Comparison of ENCODE assay signal across 8 cellular contexts in genomic region chr10:112184052-112184371, GRCh38. TPM values are rescaled to one million over a fixed set of nuclear protein-coding genes. Genes with fewer than 3 reads are reported as not detected.
DNase-seq lines count a peak whose midpoint lies in the region; ATAC-seq, FAIRE-seq and TF ChIP-seq lines count a peak whose summit lies in the region.

No MANE protein-coding gene starts in this region.

- H4K20me1 ChIP-seq in DOHH2 (ENCODE audit: control insufficient read depth, insufficient read depth, low read depth, low read length): no peaks in the 10 kb centered on the region
- H4K20me1 ChIP-seq in PC-9 (ENCODE audit: insufficient read depth): no peaks in the 10 kb centered on the region

- no peak overlapping the region for H3K27ac ChIP-seq in DOHH2 (ENCODE audit: low read depth, low read length)
- peak overlapping the region; percentile 52 for H3K27ac ChIP-seq in PC-9
- H3K27ac ChIP-seq in epithelial cell of prostate: peak overlapping the region; percentile 48
- H3K27ac ChIP-seq in pancreas: peak overlapping the region; percentile 35 to 78 (median 58)

- peaks cover 15% of the 10 kb centered on the region for H3K4me1 ChIP-seq in DOHH2 (ENCODE audit: control insufficient read depth, low read length)
- 0 out of 2 replicates have a peak, but pooled peaks cover 4% of the 10 kb centered on the region for H3K4me1 ChIP-seq in PC-9 (replicated peaks; ENCODE audit: insufficient read depth)
- H3K4me1 ChIP-seq in pancreas: peaks cover 0 to 13% (median 10%) of the 10 kb centered on the region in 3 donors

- CTCF ChIA-PET in PC-9 (lab: Charles Lee): no interaction called here

- WGBS in pancreas, 2 donors: 4 to 7% methylated on average over 5 of the region's 5 CpGs

- TSS peak; percentile 93 for BruUV-seq in PC-9 (replicated peaks; lab: Mats Ljungman, UMichigan)

- peak overlapping the region; percentile 98 for H2AFZ ChIP-seq in PC-9

- POLR2A ChIA-PET in PC-9 (lab: Charles Lee; ENCODE audit: unreplicated experiment): no interaction called here

- H3K4me3 ChIP-seq in DOHH2 (ENCODE audit: low read length): peak overlapping the region; percentile 84
- peak overlapping the region; percentile 78 for H3K4me3 ChIP-seq in PC-9
- peak overlapping the region; percentile 64 to 98 (median 88) for H3K4me3 ChIP-seq in pancreas

- H3K9me3 ChIP-seq in DOHH2 (ENCODE audit: control insufficient read depth, insufficient read depth, low read length) (peaks cover 5% of the 10 kb centered on the region; the same call in 1 of the 2 replicates), PC-9 (ENCODE audit: insufficient read depth, low read depth) (no peaks in the 10 kb centered on the region), pancreas (no peaks in the 10 kb centered on the region)

- no peak for DNase-seq in PC-9
- DNase-seq in epithelial cell of prostate (ENCODE audit: low read depth, low spot score): no peak
- DNase-seq in pancreas: no peak
- DNase-seq in HK-2 (ENCODE audit: unreplicated experiment): no peak
- no peak for DNase-seq in T-helper 9 cell
- DNase-seq in inferior parietal cortex (ENCODE audit: extremely low spot score): no peak

- H3K9me2 ChIP-seq in DOHH2 (replicated peaks; ENCODE audit: control insufficient read depth, low read length): no peaks in the 10 kb centered on the region
- H3K9me2 ChIP-seq in PC-9 (ENCODE audit: insufficient read depth): no peaks in the 10 kb centered on the region

- H3K79me2 ChIP-seq in DOHH2 (ENCODE audit: control insufficient read depth, low read length) (peaks cover 5% of the 10 kb centered on the region; the same call in 1 of the 2 replicates), PC-9 (ENCODE audit: low read depth) (no peaks in the 10 kb centered on the region)

- H3K27me3 ChIP-seq in DOHH2 (ENCODE audit: control insufficient read depth, low read length): no peaks in the 10 kb centered on the region
- no peaks in the 10 kb centered on the region for H3K27me3 ChIP-seq in PC-9 (ENCODE audit: insufficient read depth, low read depth)
- H3K27me3 ChIP-seq in pancreas: no peaks in the 10 kb centered on the region

- H3F3A ChIP-seq in DOHH2 (ENCODE audit: control insufficient read depth, insufficient read depth) (no peaks in the 10 kb centered on the region), PC-9 (ENCODE audit: insufficient read depth, low read depth) (no peaks in the 10 kb centered on the region)

- no peak for TF ChIP-seq CTCF in DOHH2 (IDR thresholded peaks at IDR 0.05; ENCODE audit: low read depth, low read length, poor library complexity, severe bottlenecking)
- TF ChIP-seq CTCF in PC-9 (conservative IDR thresholded peaks at IDR 0.05): no peak
- no peak for TF ChIP-seq CTCF in pancreas (IDR thresholded peaks at IDR 0.05)

- H3K36me3 ChIP-seq in DOHH2 (ENCODE audit: control insufficient read depth, low read length) (peaks cover 7% of the 10 kb centered on the region; the same call in 1 of the 2 replicates), PC-9 (ENCODE audit: low read depth) (no peaks in the 10 kb centered on the region), pancreas (peaks cover 0 to 9% (median 0%) of the 10 kb centered on the region in 3 donors)

- H3K4me2 ChIP-seq in DOHH2 (ENCODE audit: low read length): peak overlapping the region; percentile 84
- H3K4me2 ChIP-seq in PC-9: peak overlapping the region; percentile 79

- no peak for FAIRE-seq in pancreas (lab: Jason Lieb, UNC)

- intact Hi-C loops in PC-9 (cut with micrococcal nuclease; ENCODE audit: unreplicated experiment) (no loop called here), pancreas (cut with DNase I) (no loop called here)

- ATAC-seq in pancreas (no peak), GM19463 (IDR thresholded peaks at IDR 0.05; ENCODE audit: unreplicated experiment) (no peak)

RNA-seq across cellular contexts. Expression of gene GPAM, which starts 0.4 kb away (rescaled TPM):
- total RNA-seq in PC-9 (2021): 2.1 and 4.2 TPM in 2 replicates
- total RNA-seq in pancreas: 10 to 100 TPM in 2 of 6 donors, 1 to 10 TPM in 4; 3.3 to 29.4 (median 4.5) TPM
- polyA plus RNA-seq in pancreas: 1 to 10 TPM; 2.9 to 4.2 TPM
